9 cellular contexts compared by ENCODE assay signal in the genomic region with DNA sequence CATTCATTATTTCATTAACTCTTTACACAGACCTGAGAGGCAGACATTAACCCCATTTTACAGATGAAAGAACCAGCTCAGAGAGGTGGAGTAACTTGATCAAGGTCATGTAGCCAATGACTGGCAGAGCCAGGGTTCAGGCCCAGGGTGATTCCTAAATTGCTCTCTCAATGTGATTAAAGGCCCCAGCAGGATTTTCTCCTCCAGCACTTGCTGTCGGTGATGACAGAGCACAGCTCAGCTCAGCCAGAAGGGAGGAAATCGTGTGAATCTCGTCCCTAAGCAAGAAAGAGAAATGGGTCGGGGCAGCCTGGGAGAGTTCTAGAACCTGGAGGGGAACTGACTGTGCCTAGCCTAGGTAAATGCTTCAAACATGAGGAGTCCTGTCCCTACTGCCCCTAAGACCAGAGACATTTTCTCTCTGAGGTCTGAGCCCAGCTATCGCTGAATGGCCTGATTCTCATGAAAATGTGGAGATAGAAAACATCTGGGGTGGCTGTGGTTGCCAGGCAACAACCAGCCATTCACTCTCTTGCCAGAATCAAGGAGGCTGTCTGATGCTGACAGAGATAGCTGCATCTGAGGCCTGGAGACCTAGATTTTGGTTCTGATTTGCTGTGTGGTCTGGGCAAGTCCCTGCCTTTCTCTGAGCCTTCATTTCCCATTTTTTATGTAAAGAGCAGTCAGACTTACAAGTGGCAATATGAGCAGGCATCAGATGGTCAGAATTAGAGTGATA. TPM values are rescaled to one million over a fixed set of nuclear protein-coding genes. Genes with fewer than 3 reads are reported as not detected.
DNase-seq lines count a peak whose midpoint lies in the region; TF ChIP-seq lines count a peak whose summit lies in the region.
"Had no signal": no experiment of that assay in that cellular context is flagged by ENCODE, and none has a peak within 500 bp of the region (broad histone marks: within the 10 kb centered on the region; RNA-seq: fewer than 3 reads in every experiment).

No MANE protein-coding gene starts in this region.

- peak overlapping the region; percentile 46 for H3K18ac ChIP-seq in trophoblast cell (ENCODE audit: low read length)

- CTCF ChIA-PET in SK-N-SH (lab: Yijun Ruan, JAX): interaction anchor here (0.8 to 2.6 kb wide), 5 partner anchors 13 to 102 kb away, joined by 5 to 15 read pairs (median 6); no protein-coding TSS in a partner anchor

- no peak overlapping the region for H3K14ac ChIP-seq in trophoblast cell (ENCODE audit: low read length)

- intact Hi-C loops in dendritic cell treated with granulocyte-macrophage colony-stimulating factor and Interleukin-4, amounts not matched to agents 40 ng/mL and 50 ng/mL, for 4 days (cut with micrococcal nuclease): no loop called here

- no peak overlapping the region for H4K12ac ChIP-seq in trophoblast cell (ENCODE audit: low read depth, low read length)

- peak overlapping the region; percentile 35 for H2AK5ac ChIP-seq in trophoblast cell (ENCODE audit: low read length)

- H3K4me2 ChIP-seq in SK-N-SH: peak overlapping the region; percentile 41; the same call in 1 of the 2 replicates
- H3K4me2 ChIP-seq in trophoblast cell (ENCODE audit: low read length): no peak overlapping the region

- no peak overlapping the region for H3K23ac ChIP-seq in trophoblast cell (ENCODE audit: low read length)

- no peaks in the 10 kb centered on the region for H3K9me2 ChIP-seq in SK-N-SH

- no peak for TF ChIP-seq RAD21 in SK-N-SH (IDR thresholded peaks at IDR 0.05; ENCODE audit: low read length)

- H3K79me2 ChIP-seq in SK-N-SH (ENCODE audit: insufficient read depth) (no peaks in the 10 kb centered on the region), trophoblast cell (ENCODE audit: control insufficient read depth, insufficient read depth, low read length, poor library complexity) (no peaks in the 10 kb centered on the region)

- peaks cover 93% of the 10 kb centered on the region for H3K4me1 Mint-ChIP-seq in dendritic cell treated with granulocyte-macrophage colony-stimulating factor and Interleukin-4, amounts not matched to agents 40 ng/mL and 50 ng/mL, for 4 days (ENCODE audit: low read depth)

- H3K27me3 ChIP-seq in GM06990 (replicated peaks; ENCODE audit: control insufficient read depth, insufficient read depth, low read length): no peaks in the 10 kb centered on the region
- no peaks in the 10 kb centered on the region for H3K27me3 ChIP-seq in SK-N-SH (ENCODE audit: insufficient read depth)
- no peaks in the 10 kb centered on the region for H3K27me3 ChIP-seq in trophoblast cell (ENCODE audit: insufficient read depth, low read length)
- H3K27me3 ChIP-seq: SJCRH30 had no signal

- H3K27ac Mint-ChIP-seq in dendritic cell treated with granulocyte-macrophage colony-stimulating factor and Interleukin-4, amounts not matched to agents 40 ng/mL and 50 ng/mL, for 4 days: peak overlapping the region; percentile 99

- no peak overlapping the region for H2BK12ac ChIP-seq in trophoblast cell (ENCODE audit: low read length)

- H4K91ac ChIP-seq in trophoblast cell (ENCODE audit: low read depth, low read length): no peak overlapping the region

- peak overlapping the region; percentile 17 for H3K4me3 Mint-ChIP-seq in dendritic cell treated with granulocyte-macrophage colony-stimulating factor and Interleukin-4, amounts not matched to agents 40 ng/mL and 50 ng/mL, for 4 days

- H3K4me1 ChIP-seq in SK-N-SH (ENCODE audit: control insufficient read depth in 1 of 2, insufficient read depth in 2 of 2, low read depth in 1 of 2, low read length in 1 of 2) (peaks cover 23 to 27% of the 10 kb centered on the region in 2 experiments), trophoblast cell (ENCODE audit: control insufficient read depth in 1 of 2, insufficient read depth in 2 of 2, low read length in 2 of 2) (peaks cover 11 to 16% of the 10 kb centered on the region in 2 experiments)

- POLR2A ChIA-PET in SK-N-SH (lab: Yijun Ruan, JAX): interaction anchor here (0.7 to 1.6 kb wide), 4 partner anchors 19 to 693 kb away, joined by 3 to 8 read pairs (median 4); partner anchors contain the start of gene RNF19B

- H3K27me3 Mint-ChIP-seq in dendritic cell treated with granulocyte-macrophage colony-stimulating factor and Interleukin-4, amounts not matched to agents 40 ng/mL and 50 ng/mL, for 4 days: no peaks in the 10 kb centered on the region

- TF ChIP-seq CTCF in GM06990 (IDR thresholded peaks at IDR 0.05; ENCODE audit: insufficient read depth, low read length, poor library complexity, severe bottlenecking): no peak
- TF ChIP-seq CTCF in SK-N-SH (IDR thresholded peaks at IDR 0.05): no peak

- H3K4ac ChIP-seq in trophoblast cell (ENCODE audit: low read depth, low read length): no peak overlapping the region

- DNase-seq in GM06990 (ENCODE audit: extremely low read depth, insufficient read length) (peak; percentile 38), SK-N-SH (peak; percentile 86), trophoblast cell (no peak), NCI-H2196 (lab: John Stamatoyannopoulos, UW; ENCODE audit: unreplicated experiment) (no peak), EL (no peak), NCI-H69 (lab: John Stamatoyannopoulos, UW) (no peak)
- DNase-seq: retina, SJCRH30 had no signal

- no peak overlapping the region for H3K4me3 ChIP-seq in GM06990 (replicated peaks; ENCODE audit: low read depth, low read length)
- H3K4me3 ChIP-seq in SK-N-SH (ENCODE audit: low read depth in 2 of 2, low read length in 1 of 2): no peak overlapping the region
- no peak overlapping the region for H3K4me3 ChIP-seq in trophoblast cell (ENCODE audit: low read depth, low read length)
- H3K4me3 ChIP-seq: SJCRH30 had no signal

- peak in 1 of 2 experiments; percentile 70; a peak in 1 of 4 replicates for TF ChIP-seq EP300 in SK-N-SH (IDR thresholded peaks at IDR 0.05; ENCODE audit: borderline replicate concordance in 1 of 2, low read depth in 1 of 2, low read length in 1 of 2)

- H4K20me1 ChIP-seq in SK-N-SH (ENCODE audit: insufficient read depth): no peaks in the 10 kb centered on the region

- no peaks in the 10 kb centered on the region for H3K36me3 Mint-ChIP-seq in dendritic cell treated with granulocyte-macrophage colony-stimulating factor and Interleukin-4, amounts not matched to agents 40 ng/mL and 50 ng/mL, for 4 days (ENCODE audit: low read depth)

- H3K9me3 ChIP-seq in SK-N-SH (no peaks in the 10 kb centered on the region), trophoblast cell (ENCODE audit: insufficient read depth, low read depth, low read length) (no peaks in the 10 kb centered on the region)
- H3K9me3 ChIP-seq: SJCRH30 had no signal

- no peak overlapping the region for H2AFZ ChIP-seq in SK-N-SH (ENCODE audit: low read depth)
- no peak overlapping the region for H2AFZ ChIP-seq in trophoblast cell (ENCODE audit: insufficient read depth, low read length, poor library complexity)

- H3F3A ChIP-seq in SK-N-SH (replicated peaks; ENCODE audit: insufficient read depth): peaks cover 11% of the 10 kb centered on the region

- 56% methylated on average over 5 of the region's 5 CpGs for WGBS in SK-N-SH (ENCODE audit: low lambda C conversion rate)
- WGBS in trophoblast cell (ENCODE audit: extremely low coverage, insufficient coverage, insufficient read length): no CpG with 5 or more reads among the region's 5 CpGs

- H2BK5ac ChIP-seq in trophoblast cell (ENCODE audit: low read depth, low read length, poor library complexity): no peak overlapping the region

- no peak overlapping the region for H4K8ac ChIP-seq in trophoblast cell (ENCODE audit: low read depth, low read length)

- H3K36me3 ChIP-seq in GM06990 (ENCODE audit: control insufficient read depth, insufficient read depth, low read length): peaks cover 2% of the 10 kb centered on the region; the same call in 1 of the 2 replicates
- H3K36me3 ChIP-seq in SK-N-SH (replicated peaks in 1 of 2; ENCODE audit: control insufficient read depth in 1 of 2, insufficient read depth in 2 of 2, low read length in 1 of 2): no peaks in the 10 kb centered on the region
- no peaks in the 10 kb centered on the region for H3K36me3 ChIP-seq in trophoblast cell (ENCODE audit: control insufficient read depth in 1 of 2, insufficient read depth in 2 of 2, low read length in 2 of 2)
- H3K36me3 ChIP-seq: SJCRH30 had no signal

- peak overlapping the region; percentile 71 to 95; a peak in 3 of 4 replicates for H3K27ac ChIP-seq in SK-N-SH (ENCODE audit: low read depth in 2 of 2, low read length in 1 of 2)
- H3K27ac ChIP-seq in trophoblast cell (ENCODE audit: low read depth, low read length): no peak overlapping the region
- H3K27ac ChIP-seq: SJCRH30 had no signal

- no peaks in the 10 kb centered on the region for H3K9me3 Mint-ChIP-seq in dendritic cell treated with granulocyte-macrophage colony-stimulating factor and Interleukin-4, amounts not matched to agents 40 ng/mL and 50 ng/mL, for 4 days

- H2BK120ac ChIP-seq in trophoblast cell (ENCODE audit: insufficient read depth, low read length, poor library complexity): no peak overlapping the region

- peaks cover 3% of the 10 kb centered on the region for H3K79me1 ChIP-seq in trophoblast cell (ENCODE audit: low read length)

- H3K9ac ChIP-seq in SK-N-SH (no peak overlapping the region), trophoblast cell (ENCODE audit: low read length) (no peak overlapping the region)

TF ChIP-seq in SK-N-SH, 30 proteins besides CTCF, POLR2A, EP300 and RAD21 (continues in another document):
- TF ChIP-seq FOXM1 (IDR thresholded peaks at IDR 0.05; ENCODE audit: low read depth) (no peak), GATA2 (CRISPR knock-in tag; IDR thresholded peaks at IDR 0.05) (peak; percentile 99), JUND (IDR thresholded peaks at IDR 0.05) (no peak), SMC3 (IDR thresholded peaks at IDR 0.05; ENCODE audit: low read depth, low read length) (no peak), RCOR1 (IDR thresholded peaks at IDR 0.05; ENCODE audit: low read length) (peak; percentile 91), GABPA (IDR thresholded peaks at IDR 0.05; ENCODE audit: low read depth) (no peak), TEAD4 (IDR thresholded peaks at IDR 0.05; ENCODE audit: borderline replicate concordance, insufficient read depth) (no peak), POLR2AphosphoS5 (IDR thresholded peaks at IDR 0.05; ENCODE audit: low read depth, low read length) (no peak), TCF12 (IDR thresholded peaks at IDR 0.05) (peak; percentile 69)

RNA-seq across cellular contexts. Expression of gene RNF19B, which starts 19.6 kb away (rescaled TPM):
- polyA plus RNA-seq in SK-N-SH (2012; rRNA removed): 20.1 and 22.6 TPM in 2 replicates
- polyA plus RNA-seq in SK-N-SH (2012; cell fraction: cytosol; rRNA removed): 17.7 and 18.3 TPM in 2 replicates
- polyA plus RNA-seq in SK-N-SH (2012; cell fraction: nucleus; rRNA removed): 16.7 and 22.2 TPM in 2 replicates
- polyA plus RNA-seq in trophoblast cell (2013): 14.7 and 14.9 TPM in 2 replicates

RNA-seq across cellular contexts. Expression of gene AK2, which starts 52.4 kb away (rescaled TPM):
- 191 and 212 TPM in 2 replicates for polyA plus RNA-seq in SK-N-SH (2012; rRNA removed)
- polyA plus RNA-seq in SK-N-SH (2012; cell fraction: cytosol; rRNA removed): 187 and 197 TPM in 2 replicates
- polyA plus RNA-seq in SK-N-SH (2012; cell fraction: nucleus; rRNA removed): 219 and 258 TPM in 2 replicates
- polyA plus RNA-seq in trophoblast cell (2013): 81.3 and 83.7 TPM in 2 replicates

Comparison
In these comparisons a context has a peak if more than half of its experiments do, and no peak if none do; other contexts are left out.
1. DNase-seq: peak in GM06990 (single experiment) and SK-N-SH (single experiment); none in trophoblast cell (0 of 2), NCI-H2196 (single experiment), EL (single experiment) and NCI-H69 (single experiment).